ENCODE assay signal across 1 cellular context in genomic region chr7:99381664-99382075, GRCh38.
TF ChIP-seq lines count a peak whose summit lies in the region.

No MANE protein-coding gene starts in this region.

TF ChIP-seq in SK-N-SH treated with all-trans-retinoic acid at 6 μM for 48 hours, 23 proteins besides CTCF, POLR2A, EP300 and RAD21 (continued from another document):
- TF ChIP-seq PATZ1 (CRISPR knock-in tag; IDR thresholded peaks at IDR 0.05; ENCODE audit: borderline replicate concordance) (no peak), ARNTL (CRISPR knock-in tag; IDR thresholded peaks at IDR 0.05; ENCODE audit: borderline replicate concordance, low read depth) (no peak), SNAI2 (CRISPR knock-in tag; IDR thresholded peaks at IDR 0.05) (no peak), TCF4 (CRISPR knock-in tag; IDR thresholded peaks at IDR 0.05; ENCODE audit: borderline replicate concordance) (no peak), ZFP3 (CRISPR knock-in tag; IDR thresholded peaks at IDR 0.05) (no peak), BACH2 (CRISPR knock-in tag; IDR thresholded peaks at IDR 0.05; ENCODE audit: borderline replicate concordance) (no peak)
